ENCODE assay signal across 8 cellular contexts in the genomic region with DNA sequence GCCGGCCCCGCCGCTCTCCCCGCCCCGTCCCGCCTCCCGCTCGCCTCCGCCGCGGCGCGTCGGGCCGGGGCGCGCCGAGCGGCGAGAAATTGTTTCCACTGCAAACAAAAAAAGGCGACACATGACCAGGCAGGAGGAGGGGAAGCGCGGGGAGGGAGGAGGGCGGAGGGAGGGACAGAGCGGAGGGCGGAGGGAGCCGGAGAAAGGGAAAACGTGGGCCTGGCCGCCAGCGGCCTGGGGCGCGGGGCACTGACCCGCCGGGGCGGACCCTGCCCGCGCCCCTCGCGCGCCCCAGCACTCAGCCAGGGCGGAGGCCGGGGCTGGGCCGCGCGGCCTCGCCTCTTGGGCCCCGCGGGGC. TPM values are rescaled to one million over a fixed set of nuclear protein-coding genes. Genes with fewer than 3 reads are reported as not detected.
DNase-seq lines count a peak whose midpoint lies in the region; TF ChIP-seq lines count a peak whose summit lies in the region.

A gene with protein sequence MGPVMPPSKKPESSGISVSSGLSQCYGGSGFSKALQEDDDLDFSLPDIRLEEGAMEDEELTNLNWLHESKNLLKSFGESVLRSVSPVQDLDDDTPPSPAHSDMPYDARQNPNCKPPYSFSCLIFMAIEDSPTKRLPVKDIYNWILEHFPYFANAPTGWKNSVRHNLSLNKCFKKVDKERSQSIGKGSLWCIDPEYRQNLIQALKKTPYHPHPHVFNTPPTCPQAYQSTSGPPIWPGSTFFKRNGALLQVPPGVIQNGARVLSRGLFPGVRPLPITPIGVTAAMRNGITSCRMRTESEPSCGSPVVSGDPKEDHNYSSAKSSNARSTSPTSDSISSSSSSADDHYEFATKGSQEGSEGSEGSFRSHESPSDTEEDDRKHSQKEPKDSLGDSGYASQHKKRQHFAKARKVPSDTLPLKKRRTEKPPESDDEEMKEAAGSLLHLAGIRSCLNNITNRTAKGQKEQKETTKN (minus strand): TSS at position 123 of the 358 bp plus-strand sequence. CDS start 4,757 bp downstream, outside the sequence.

- TF ChIP-seq CTCF in GM20000 (IDR thresholded peaks at IDR 0.05; ENCODE audit: extremely low read depth, missing control alignments), result no peak
- TF ChIP-seq CTCF in endodermal cell (conservative IDR thresholded peaks at IDR 0.05), result no peak

- POLR2A ChIA-PET in CD8-positive, alpha-beta memory T cell (lab: Charles Lee), result no interaction called here

- H3K4me1 Mint-ChIP-seq in CD8-positive, alpha-beta memory T cell, result peaks cover 49 to 61% (median 58%) of the 10 kb centered on the region in 3 donors
- H3K4me1 Mint-ChIP-seq in endodermal cell, result peaks cover 36% of the 10 kb centered on the region

- DNase-seq in CD8-positive, alpha-beta memory T cell, result peak; percentile 79 to 93 (median 81)
- DNase-seq in GM20000 (ENCODE audit: low spot score) (peak; percentile 96), HT-29 (ENCODE audit: low spot score) (peak; percentile 69), NOMO-1 treated with dmso at 0.1 percent for 144 hours (lab: John Stamatoyannopoulos, UW; ENCODE audit: unreplicated experiment) (peak; percentile 90), endodermal cell (peak; percentile 96)
- peak; percentile 70 for DNase-seq in activated CD8-positive, alpha-beta memory T cell treated with anti-CD3 and anti-CD28 coated beads, Interleukin-2, amount 50 U/mL, for 1 hour (ENCODE audit: extremely low read depth)
- DNase-seq in stimulated activated CD8-positive, alpha-beta memory T cell treated with anti-CD3 and anti-CD28 coated beads, Interleukin-15, amount 100 ng/mL, for 24 hours (ENCODE audit: low read depth), result peak; percentile 60

- H3K4me3 Mint-ChIP-seq in CD8-positive, alpha-beta memory T cell, result peak within 1 kb of the TSS; percentile 90 to 97 (median 93)
- peak within 1 kb of the TSS; percentile 82 for H3K4me3 Mint-ChIP-seq in endodermal cell

- CTCF ChIA-PET in CD8-positive, alpha-beta memory T cell (lab: Charles Lee), result no interaction called here

- peak within 1 kb of the TSS; percentile 89 for H3K9ac ChIP-seq in endodermal cell (ENCODE audit: extremely low read depth, low read length, poor library complexity, severe bottlenecking)

- H3K36me3 Mint-ChIP-seq in CD8-positive, alpha-beta memory T cell, result peaks cover 0 to 24% (median 0%) of the 10 kb centered on the region in 3 donors
- H3K36me3 Mint-ChIP-seq in endodermal cell (ENCODE audit: low read depth), result peaks cover 20% of the 10 kb centered on the region

- no peaks in the 10 kb centered on the region for H3K9me3 ChIP-seq in CD8-positive, alpha-beta memory T cell (ENCODE audit: low read length)
- H3K9me3 ChIP-seq in endodermal cell (ENCODE audit: control insufficient read depth, low read length), result no peaks in the 10 kb centered on the region
- H3K9me3 ChIP-seq in mesodermal cell (ENCODE audit: control insufficient read depth, low read length), result no peaks in the 10 kb centered on the region

- WGBS in endodermal cell (ENCODE audit: insufficient coverage in 1 of 2, insufficient read length in 1 of 2), 2 experiments, result 0 to 3% methylated on average over 6 to 48 of the region's 48 CpGs
- WGBS in mesodermal cell (ENCODE audit: insufficient coverage in 2 of 2), 2 experiments, result 0% methylated on average over 18 to 30 of the region's 48 CpGs

- no peaks in the 10 kb centered on the region for H3K27me3 ChIP-seq in CD8-positive, alpha-beta memory T cell (ENCODE audit: insufficient read depth, low read length, poor library complexity, severe bottlenecking)
- H3K27me3 ChIP-seq in endodermal cell (ENCODE audit: control insufficient read depth, insufficient read depth, low read length, poor library complexity, severe bottlenecking), result no peaks in the 10 kb centered on the region

- peaks cover 29% of the 10 kb centered on the region for H3K4me1 ChIP-seq in CD8-positive, alpha-beta memory T cell (ENCODE audit: insufficient read depth, low read length)
- no peaks in the 10 kb centered on the region for H3K4me1 ChIP-seq in endodermal cell (ENCODE audit: control insufficient read depth, insufficient read depth, low read length)
- H3K4me1 ChIP-seq in mesodermal cell (ENCODE audit: control insufficient read depth, insufficient read depth, low read length, poor library complexity, severe bottlenecking), result peaks cover 10% of the 10 kb centered on the region

- peak within 1 kb of the TSS; percentile 65 for H3K27ac ChIP-seq in CD8-positive, alpha-beta memory T cell (ENCODE audit: low read depth, low read length)
- H3K27ac ChIP-seq in endodermal cell (ENCODE audit: low read depth, low read length) (peak within 1 kb of the TSS; percentile 76), mesodermal cell (ENCODE audit: low read depth, low read length, severe bottlenecking) (peak within 1 kb of the TSS; percentile 78)

- H3K4me3 ChIP-seq in CD8-positive, alpha-beta memory T cell (ENCODE audit: low read length), result peak within 1 kb of the TSS; percentile 79
- H3K4me3 ChIP-seq in endodermal cell (ENCODE audit: low read length) (peak within 1 kb of the TSS; percentile 92), mesodermal cell (ENCODE audit: extremely low read depth, insufficient read depth, low read length, poor library complexity, severe bottlenecking) (peak within 1 kb of the TSS; percentile 77)

- H3K36me3 ChIP-seq in CD8-positive, alpha-beta memory T cell (ENCODE audit: insufficient read depth, low read length), result no peaks in the 10 kb centered on the region
- H3K36me3 ChIP-seq in endodermal cell (ENCODE audit: control insufficient read depth, insufficient read depth, low read length), result peaks cover 4% of the 10 kb centered on the region
- H3K36me3 ChIP-seq in mesodermal cell (ENCODE audit: control insufficient read depth, insufficient read depth, low read length), result peaks cover 21% of the 10 kb centered on the region

- no peaks in the 10 kb centered on the region for H3K27me3 Mint-ChIP-seq in CD8-positive, alpha-beta memory T cell
- H3K27me3 Mint-ChIP-seq in endodermal cell (ENCODE audit: insufficient read depth), result no peaks in the 10 kb centered on the region

- peak within 1 kb of the TSS; percentile 78 to 95 (median 92) for H3K27ac Mint-ChIP-seq in CD8-positive, alpha-beta memory T cell
- peak within 1 kb of the TSS; percentile 92 for H3K27ac Mint-ChIP-seq in endodermal cell

- H3K9me3 Mint-ChIP-seq in CD8-positive, alpha-beta memory T cell, result no peaks in the 10 kb centered on the region
- H3K9me3 Mint-ChIP-seq in endodermal cell, result peaks cover 4% of the 10 kb centered on the region

RNA-seq across cellular contexts. Expression of the gene that starts here (rescaled TPM):
- total RNA-seq in CD8-positive, alpha-beta memory T cell, result 10 to 100 TPM; 73.9 to 74.8 TPM
- 136 TPM for polyA plus RNA-seq in CD8-positive, alpha-beta memory T cell
- total RNA-seq in HT-29 (2014; rRNA removed; shearing (Covaris generic)), result 8.8 and 9.4 TPM in 2 replicates
- total RNA-seq in endodermal cell, result 10 to 100 TPM; 61.2 to 84.1 TPM
- polyA plus RNA-seq in endodermal cell (2013, experiment 1 of 2), result 44.3 TPM
- polyA plus RNA-seq in endodermal cell (2013, experiment 2 of 2), result 37.3 TPM
- 43.1 TPM for polyA plus RNA-seq in mesodermal cell (2013, experiment 1 of 2)
- 34.7 TPM for polyA plus RNA-seq in mesodermal cell (2013, experiment 2 of 2)

Comparison
In these comparisons a context has a peak if more than half of its experiments do, and no peak if none do; other contexts are left out.
1. Peak in every context shown above with its lines: DNase-seq, H3K4me3 ChIP-seq and H3K27ac ChIP-seq.